Comparison of ENCODE assay signal across 15 cellular contexts in the genomic region with DNA sequence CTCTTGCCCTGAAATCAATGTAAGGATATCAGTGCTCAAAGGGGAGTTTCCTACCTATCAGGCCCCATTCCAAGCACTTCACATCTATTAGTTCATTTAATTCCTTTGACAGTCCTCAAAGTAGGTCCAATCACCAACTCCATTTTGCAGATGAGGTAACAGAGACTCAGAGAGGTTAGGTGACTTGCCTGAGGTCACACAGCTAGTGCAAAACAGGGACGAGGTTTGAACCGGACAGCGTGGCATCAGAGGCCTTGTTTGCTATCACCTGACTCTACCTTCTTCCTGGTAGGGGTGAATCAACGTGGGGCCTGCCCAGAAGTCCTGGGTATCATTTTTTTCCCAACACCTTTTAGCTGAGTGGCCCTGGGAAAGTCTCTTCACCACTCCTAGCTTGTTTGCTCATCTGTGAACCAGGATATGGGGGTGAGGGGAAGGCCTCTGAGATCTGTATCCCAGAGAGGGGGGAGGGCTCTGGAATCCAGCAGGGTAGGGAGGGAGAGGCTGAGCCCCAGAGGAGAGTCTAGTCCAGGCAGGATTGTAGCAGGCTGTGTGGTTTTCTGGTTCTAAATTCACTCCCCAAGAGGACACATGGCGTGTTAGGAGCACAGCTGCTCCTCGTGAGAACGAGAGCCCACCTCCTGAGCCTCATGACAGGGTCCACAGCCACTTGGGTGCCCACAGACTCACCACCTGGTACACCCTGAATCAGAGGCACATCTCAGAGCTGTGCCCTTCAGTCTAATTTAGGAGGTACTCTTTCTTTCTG.
A peak's percentile ranks its signal among the peaks of the same experiment; 100 is the strongest.
DNase-seq lines count a peak whose midpoint lies in the region; ATAC-seq and TF ChIP-seq lines count a peak whose summit lies in the region.
"Had no signal": no experiment of that assay in that cellular context is flagged by ENCODE, and none has a peak within 500 bp of the region (broad histone marks: within the 10 kb centered on the region; RNA-seq: fewer than 3 reads in every experiment).

No MANE protein-coding gene starts in this region.

- H2BK5ac ChIP-seq in trophoblast cell (ENCODE audit: low read depth, low read length, poor library complexity), result no peak overlapping the region

- no peak overlapping the region for H2BK120ac ChIP-seq in trophoblast cell (ENCODE audit: insufficient read depth, low read length, poor library complexity)

- H3K27ac ChIP-seq in BLaER1 (peak overlapping the region; percentile 59; the same call in 1 of the 2 replicates), foreskin keratinocyte (no peak overlapping the region), trophoblast cell (ENCODE audit: low read depth, low read length) (no peak overlapping the region)
- H3K27ac ChIP-seq: GM23248, Peyer's patch had no signal

- H3K36me3 ChIP-seq in BLaER1 (no peaks in the 10 kb centered on the region), NT2/D1 (ENCODE audit: insufficient read depth, insufficient read length, low read length) (no peaks in the 10 kb centered on the region), trophoblast cell (ENCODE audit: control insufficient read depth in 1 of 2, insufficient read depth in 2 of 2, low read length in 2 of 2) (no peaks in the 10 kb centered on the region)
- H3K36me3 ChIP-seq: BE2C, Peyer's patch had no signal

- H3K4me2 ChIP-seq in BLaER1, result 0 out of 2 replicates have a peak overlapping the region, but pooled peaks have one; percentile 7
- no peak overlapping the region for H3K4me2 ChIP-seq in trophoblast cell (ENCODE audit: low read length)

- no peaks in the 10 kb centered on the region for H3K27me3 ChIP-seq in BLaER1
- no peaks in the 10 kb centered on the region for H3K27me3 ChIP-seq in NT2/D1 (ENCODE audit: insufficient read depth, insufficient read length)
- no peaks in the 10 kb centered on the region for H3K27me3 ChIP-seq in foreskin keratinocyte
- H3K27me3 ChIP-seq in trophoblast cell (ENCODE audit: insufficient read depth, low read length), result no peaks in the 10 kb centered on the region
- H3K27me3 ChIP-seq: Peyer's patch had no signal

- H3K9me3 Mint-ChIP-seq in stimulated activated effector memory CD8-positive, alpha-beta T cell treated with anti-CD3 and anti-CD28 coated beads, Interleukin-12 subunit alpha, Interleukin-12 subunit beta, amount 100 ng/mL, for 72 hours, result peaks cover 4% of the 10 kb centered on the region
- H3K9me3 Mint-ChIP-seq: CD4-positive, alpha-beta T cell had no signal

- no peaks in the 10 kb centered on the region for H3K79me1 ChIP-seq in trophoblast cell (ENCODE audit: low read length)

- H4K91ac ChIP-seq in trophoblast cell (ENCODE audit: low read depth, low read length), result peak overlapping the region; percentile 45

- H3K14ac ChIP-seq in trophoblast cell (ENCODE audit: low read length), result no peak overlapping the region

- no peak overlapping the region for H4K12ac ChIP-seq in trophoblast cell (ENCODE audit: low read depth, low read length)

- H3K79me2 ChIP-seq in trophoblast cell (ENCODE audit: control insufficient read depth, insufficient read depth, low read length, poor library complexity), result no peaks in the 10 kb centered on the region

- H3K4me3 ChIP-seq in BLaER1 (no peak overlapping the region), NT2/D1 (ENCODE audit: insufficient read length, low read depth) (no peak overlapping the region), trophoblast cell (ENCODE audit: low read depth, low read length) (no peak overlapping the region)
- H3K4me3 ChIP-seq: GM12878, GM23248, Peyer's patch had no signal

- ATAC-seq in foreskin keratinocyte, result peak; percentile 27
- ATAC-seq in stimulated activated effector memory CD8-positive, alpha-beta T cell treated with anti-CD3 and anti-CD28 coated beads, Interleukin-12 subunit alpha, Interleukin-12 subunit beta, amount 100 ng/mL, for 72 hours, result no peak
- ATAC-seq: GM12878 had no signal

- no peak overlapping the region for H3K9ac ChIP-seq in BLaER1
- H3K9ac ChIP-seq in NT2/D1 (ENCODE audit: insufficient read length, low read depth), result peak overlapping the region; percentile 64
- no peak overlapping the region for H3K9ac ChIP-seq in trophoblast cell (ENCODE audit: low read length)
- H3K9ac ChIP-seq: GM23248 had no signal

- H3K36me3 Mint-ChIP-seq in stimulated activated effector memory CD8-positive, alpha-beta T cell treated with anti-CD3 and anti-CD28 coated beads, Interleukin-12 subunit alpha, Interleukin-12 subunit beta, amount 100 ng/mL, for 72 hours, result no peaks in the 10 kb centered on the region

- WGBS in trophoblast cell (ENCODE audit: extremely low coverage, insufficient coverage, insufficient read length), result no CpG with 5 or more reads among the region's 7 CpGs

- H3K4ac ChIP-seq in trophoblast cell (ENCODE audit: low read depth, low read length), result no peak overlapping the region

- H3K4me1 ChIP-seq in BLaER1, result peaks cover 24% of the 10 kb centered on the region
- H3K4me1 ChIP-seq in NT2/D1 (ENCODE audit: insufficient read depth, insufficient read length), result peaks cover 13% of the 10 kb centered on the region
- H3K4me1 ChIP-seq in foreskin keratinocyte, result peaks cover 7% of the 10 kb centered on the region
- peaks cover 6 to 11% of the 10 kb centered on the region in 2 experiments for H3K4me1 ChIP-seq in trophoblast cell (ENCODE audit: control insufficient read depth in 1 of 2, insufficient read depth in 2 of 2, low read length in 2 of 2)
- H3K4me1 ChIP-seq: BE2C, Peyer's patch had no signal

- no peaks in the 10 kb centered on the region for H3K4me1 Mint-ChIP-seq in stimulated activated effector memory CD8-positive, alpha-beta T cell treated with anti-CD3 and anti-CD28 coated beads, Interleukin-12 subunit alpha, Interleukin-12 subunit beta, amount 100 ng/mL, for 72 hours

- H4K20me1 ChIP-seq in BLaER1, result no peaks in the 10 kb centered on the region

- no peak overlapping the region for H3K4me3 Mint-ChIP-seq in stimulated activated effector memory CD8-positive, alpha-beta T cell treated with anti-CD3 and anti-CD28 coated beads, Interleukin-12 subunit alpha, Interleukin-12 subunit beta, amount 100 ng/mL, for 72 hours
- H3K4me3 Mint-ChIP-seq: CD4-positive, alpha-beta T cell had no signal

- no peak overlapping the region for H2AFZ ChIP-seq in trophoblast cell (ENCODE audit: insufficient read depth, low read length, poor library complexity)
- H2AFZ ChIP-seq: GM23248 had no signal

- H2AK5ac ChIP-seq in trophoblast cell (ENCODE audit: low read length), result no peak overlapping the region

- H3K9me3 ChIP-seq in BLaER1 (no peaks in the 10 kb centered on the region), NT2/D1 (ENCODE audit: insufficient read depth, low read length) (no peaks in the 10 kb centered on the region), trophoblast cell (ENCODE audit: insufficient read depth, low read depth, low read length) (no peaks in the 10 kb centered on the region)
- H3K9me3 ChIP-seq: BE2C, Peyer's patch had no signal

- H4K8ac ChIP-seq in trophoblast cell (ENCODE audit: low read depth, low read length), result no peak overlapping the region

- DNase-seq in NT2/D1 (ENCODE audit: low read depth, low spot score) (no peak), foreskin keratinocyte (peak; percentile 71 to 88), trophoblast cell (no peak), iPS-NIHi7 (ENCODE audit: extremely low spot score) (no peak), foreskin melanocyte (no peak)
- no peak for DNase-seq in stimulated activated effector memory CD8-positive, alpha-beta T cell treated with anti-CD3 and anti-CD28 coated beads, Interleukin-12 subunit alpha, Interleukin-12 subunit beta, amount 100 ng/mL, for 72 hours (ENCODE audit: low spot score in 2 of 2)
- DNase-seq: BE2C; CD4-positive, alpha-beta T cell; NCI-H1048; NCI-H146; NCI-H2029 treated with DMSO at 0.1 percent for 48 hours; Peyer's patch had no signal

- no peak for TF ChIP-seq CTCF in foreskin keratinocyte (conservative IDR thresholded peaks at IDR 0.05)

- H3K27ac Mint-ChIP-seq in stimulated activated effector memory CD8-positive, alpha-beta T cell treated with anti-CD3 and anti-CD28 coated beads, Interleukin-12 subunit alpha, Interleukin-12 subunit beta, amount 100 ng/mL, for 72 hours, result no peak overlapping the region
- H3K27ac Mint-ChIP-seq: CD4-positive, alpha-beta T cell had no signal

- H2BK12ac ChIP-seq in trophoblast cell (ENCODE audit: low read length), result no peak overlapping the region

- H3K18ac ChIP-seq in trophoblast cell (ENCODE audit: low read length), result no peak overlapping the region

- no peak overlapping the region for H3K23ac ChIP-seq in trophoblast cell (ENCODE audit: low read length)

Comparison
In these comparisons a context has a peak if more than half of its experiments do, and no peak if none do; other contexts are left out.
1. DNase-seq: peak in foreskin keratinocyte (2 of 2); none in NT2/D1 (single experiment), trophoblast cell (0 of 2), iPS-NIHi7 (single experiment), foreskin melanocyte (single experiment) and stimulated activated effector memory CD8-positive, alpha-beta T cell treated with anti-CD3 and anti-CD28 coated beads, Interleukin-12 subunit alpha, Interleukin-12 subunit beta, amount 100 ng/mL, for 72 hours (0 of 2).